13 cellular contexts compared by ENCODE assay signal in genomic region chr10:132364594-132364970, GRCh38. TPM values are rescaled to one million over a fixed set of nuclear protein-coding genes. Genes with fewer than 3 reads are reported as not detected.
A peak's percentile ranks its signal among the peaks of the same experiment; 100 is the strongest.
DNase-seq lines count a peak whose midpoint lies in the region; ATAC-seq, FAIRE-seq and TF ChIP-seq lines count a peak whose summit lies in the region.
"Had no signal": no experiment of that assay in that cellular context is flagged by ENCODE, and none has a peak within 500 bp of the region (broad histone marks: within the 10 kb centered on the region; RNA-seq: fewer than 3 reads in every experiment).

No MANE protein-coding gene starts in this region.

- in situ Hi-C loops in HAP-1 (cut with MboI; ENCODE audit: low sequenced_read_pairs) = no loop called here

- no peaks in the 10 kb centered on the region for H3K9me3 ChIP-seq in astrocyte (ENCODE audit: insufficient read depth, low read depth, low read length)
- no peaks in the 10 kb centered on the region for H3K9me3 ChIP-seq in HAP-1
- H3K9me3 ChIP-seq: vagina had no signal

- H3K9me3 Mint-ChIP-seq in astrocyte (ENCODE audit: unreplicated experiment) = no peaks in the 10 kb centered on the region
- H3K9me3 Mint-ChIP-seq: nephron had no signal

- no peak overlapping the region for H3K4me3 Mint-ChIP-seq in astrocyte (ENCODE audit: unreplicated experiment)
- H3K4me3 Mint-ChIP-seq: nephron had no signal

- H2AFZ ChIP-seq in astrocyte (ENCODE audit: low read depth, low read length) = no peak overlapping the region

- peak; percentile 56 for ATAC-seq in omental fat pad (ENCODE audit: low FRiP score)

- no peak overlapping the region for H3K27ac ChIP-seq in astrocyte (ENCODE audit: low read depth, low read length)
- H3K27ac ChIP-seq: epithelial cell of prostate, vagina had no signal

- H3K27me3 ChIP-seq in astrocyte (ENCODE audit: insufficient read depth, low read length) (no peaks in the 10 kb centered on the region), HAP-1 (ENCODE audit: low read depth) (no peaks in the 10 kb centered on the region)
- H3K27me3 ChIP-seq: vagina had no signal

- FAIRE-seq in astrocyte (lab: Jason Lieb, UNC) (no peak), GM19239 (lab: Jason Lieb, UNC) (no peak)

- peaks cover 7% of the 10 kb centered on the region for H3K4me1 Mint-ChIP-seq in astrocyte (ENCODE audit: low read depth, unreplicated experiment)
- H3K4me1 Mint-ChIP-seq: nephron had no signal

- TF ChIP-seq CTCF in astrocyte (IDR thresholded peaks at IDR 0.05; ENCODE audit: insufficient read depth, low read depth, low read length) (no peak), omental fat pad (IDR thresholded peaks at IDR 0.05) (no peak)

- H3K9ac ChIP-seq in astrocyte (ENCODE audit: low read length) = no peak overlapping the region

- no peaks in the 10 kb centered on the region for H4K20me1 ChIP-seq in astrocyte (ENCODE audit: insufficient read depth, low read length)

- H3K4me3 ChIP-seq in astrocyte (ENCODE audit: insufficient read depth, low read depth, low read length) (no peak overlapping the region), HAP-1 (no peak overlapping the region)
- H3K4me3 ChIP-seq: vagina had no signal

- no peaks in the 10 kb centered on the region for H3K36me3 ChIP-seq in astrocyte (ENCODE audit: insufficient read depth, low read length)
- H3K36me3 ChIP-seq in HAP-1 (replicated peaks) = no peaks in the 10 kb centered on the region

- H3K4me2 ChIP-seq in astrocyte (ENCODE audit: low read length) = no peak overlapping the region

- H3K4me1 ChIP-seq in astrocyte (ENCODE audit: insufficient read depth, low read length) (no peaks in the 10 kb centered on the region), HAP-1 (no peaks in the 10 kb centered on the region)
- H3K4me1 ChIP-seq: vagina had no signal

- peaks cover 3% of the 10 kb centered on the region for H3K27me3 Mint-ChIP-seq in astrocyte (ENCODE audit: low read depth, unreplicated experiment)

- peaks cover 16% of the 10 kb centered on the region for H3K36me3 Mint-ChIP-seq in astrocyte (ENCODE audit: low read depth, unreplicated experiment)

- no peak overlapping the region for H3K27ac Mint-ChIP-seq in astrocyte (ENCODE audit: unreplicated experiment)
- H3K27ac Mint-ChIP-seq: nephron had no signal

- H3K79me2 ChIP-seq in astrocyte (ENCODE audit: insufficient read depth, low read length) = no peaks in the 10 kb centered on the region

- DNase-seq in activated CD4-positive, alpha-beta T cell treated with anti-CD3 and anti-CD28 coated beads for 48 hours = peak; percentile 89
- DNase-seq in activated CD4-positive, alpha-beta T cell treated with anti-CD3 and anti-CD28 coated beads, Interleukin-2, amount 50 U/mL, for 1 hour = no peak
- DNase-seq in astrocyte (ENCODE audit: low read depth) = peak; percentile 48
- DNase-seq in omental fat pad (ENCODE audit: low spot score) = peak; percentile 71
- peak; percentile 46 for DNase-seq in stimulated activated CD8-positive, alpha-beta memory T cell treated with anti-CD3 and anti-CD28 coated beads, Interleukin-7, amount 100 ng/mL, for 24 hours (ENCODE audit: low read depth)
- DNase-seq in GM19239 (ENCODE audit: insufficient read length, low spot score) = no peak
- DNase-seq in mucosa of gallbladder (ENCODE audit: low spot score) = no peak
- no peak for DNase-seq in HAP-1 (ENCODE audit: low spot score in 2 of 2)
- DNase-seq: NCI-H1930, RPMI8226 had no signal

RNA-seq across cellular contexts. Expression of gene PWWP2B, which starts 32.4 kb away (rescaled TPM):
- total RNA-seq in astrocyte (12.0 and 14.1 TPM in 2 replicates), omental fat pad (10 to 100 TPM in 3 of 4 donors, 1 to 10 TPM in 1; 6.0 to 24.4 (median 12.2) TPM), mucosa of gallbladder (52.9 TPM)

RNA-seq across cellular contexts. Expression of gene LRRC27, which starts 32.6 kb away (rescaled TPM):
- total RNA-seq in astrocyte (7.8 and 8.0 TPM in 2 replicates), omental fat pad (10 to 100 TPM in 1 of 4 donors, 1 to 10 TPM in 3; 5.0 to 12.1 (median 7.7) TPM), mucosa of gallbladder (12.4 TPM)

RNA-seq across cellular contexts. Expression of gene STK32C, which starts 56.8 kb away (rescaled TPM):
- total RNA-seq in astrocyte (12.3 and 13.6 TPM in 2 replicates), omental fat pad (1 to 10 TPM; 5.0 to 8.9 (median 8.1) TPM), mucosa of gallbladder (23.8 TPM)

Comparison
In these comparisons a context has a peak if more than half of its experiments do, and no peak if none do; other contexts are left out.
1. DNase-seq: peak in activated CD4-positive, alpha-beta T cell treated with anti-CD3 and anti-CD28 coated beads for 48 hours (single experiment), astrocyte (single experiment), omental fat pad (single experiment) and stimulated activated CD8-positive, alpha-beta memory T cell treated with anti-CD3 and anti-CD28 coated beads, Interleukin-7, amount 100 ng/mL, for 24 hours (single experiment); none in activated CD4-positive, alpha-beta T cell treated with anti-CD3 and anti-CD28 coated beads, Interleukin-2, amount 50 U/mL, for 1 hour (single experiment), GM19239 (single experiment), mucosa of gallbladder (single experiment) and HAP-1 (0 of 2).